9 cellular contexts compared by ENCODE assay signal in genomic region chr10:24207781-24208611, GRCh38. TPM values are rescaled to one million over a fixed set of nuclear protein-coding genes. Genes with fewer than 3 reads are reported as not detected.
DNase-seq lines count a peak whose midpoint lies in the region; ATAC-seq and TF ChIP-seq lines count a peak whose summit lies in the region.
"Had no signal": no experiment of that assay in that cellular context is flagged by ENCODE, and none has a peak within 500 bp of the region (broad histone marks: within the 10 kb centered on the region; RNA-seq: fewer than 3 reads in every experiment).

No MANE protein-coding gene starts in this region.

- intact Hi-C loops in MCF 10A (cut with micrococcal nuclease) (no loop called here), right lobe of liver (cut with DNase I) (no loop called here), thyroid gland (cut with DNase I) (no loop called here)

- TF ChIP-seq POLR2A in right lobe of liver (IDR thresholded peaks at IDR 0.05), result no peak
- TF ChIP-seq POLR2A in thyroid gland (IDR thresholded peaks at IDR 0.05), result peak in 1 of 2 donors; percentile 15

- DNase-seq in SIG-M5 treated with dmso at 0.1 percent for 504 hours (lab: John Stamatoyannopoulos, UW; ENCODE audit: unreplicated experiment), result peak; percentile 51
- no peak for DNase-seq in SIG-M5 (lab: John Stamatoyannopoulos, UW)
- DNase-seq in MCF 10A (ENCODE audit: unreplicated experiment), result peak; percentile 30
- DNase-seq in right lobe of liver, result peak in 1 of 3 donors; percentile 50
- peak; percentile 53 to 54 for DNase-seq in thyroid gland
- no peak for DNase-seq in NK-92 treated with Interleukin-12 subunit alpha and Interleukin-12 subunit beta, amount 100 ng/mL, for 24 hours (lab: John Stamatoyannopoulos, UW)
- DNase-seq: activated CD4-positive, alpha-beta T cell treated with anti-CD3 and anti-CD28 coated beads, Interleukin-2, amount 50 U/mL, for 4 hours had no signal

- H3K27me3 ChIP-seq in right lobe of liver, result no peaks in the 10 kb centered on the region
- no peaks in the 10 kb centered on the region for H3K27me3 ChIP-seq in thyroid gland

- BruUV-seq in MCF 10A (replicated peaks; lab: Mats Ljungman, UMichigan), result no TSS peak

- H3K9me3 ChIP-seq in right lobe of liver (no peaks in the 10 kb centered on the region), thyroid gland (no peaks in the 10 kb centered on the region)

- no peak for TF ChIP-seq CTCF in MCF 10A (IDR thresholded peaks at IDR 0.05; ENCODE audit: unreplicated experiment)
- no peak for TF ChIP-seq CTCF in right lobe of liver (IDR thresholded peaks at IDR 0.05)
- TF ChIP-seq CTCF in thyroid gland (IDR thresholded peaks at IDR 0.05), result no peak

- H3K27ac ChIP-seq in right lobe of liver (peak overlapping the region; percentile 59 to 65 (median 62)), thyroid gland (peak overlapping the region; percentile 92 to 99 (median 94))

- H3K27ac Mint-ChIP-seq in MCF 10A (ENCODE audit: low read depth, unreplicated experiment), result peak overlapping the region; percentile 1

- ATAC-seq in right lobe of liver, result peak; percentile 75 to 82 (median 80)
- ATAC-seq in GM19455 (IDR thresholded peaks at IDR 0.05; ENCODE audit: unreplicated experiment), result no peak
- no peak for ATAC-seq in HG02884 (IDR thresholded peaks at IDR 0.05; ENCODE audit: unreplicated experiment)

- H3K4me1 ChIP-seq in right lobe of liver (peaks cover 0 to 19% (median 0%) of the 10 kb centered on the region in 4 donors), thyroid gland (peaks cover 52 to 60% of the 10 kb centered on the region in 2 donors)

- H3K27me3 Mint-ChIP-seq in MCF 10A (ENCODE audit: insufficient read depth, unreplicated experiment), result no peaks in the 10 kb centered on the region

- H3K9me3 Mint-ChIP-seq in MCF 10A (ENCODE audit: unreplicated experiment), result no peaks in the 10 kb centered on the region

- POLR2A ChIA-PET in MCF 10A (lab: Yijun Ruan, JAX), result interaction anchor here (2.4 kb wide), 1 partner anchor 151 kb away, joined by 12 read pairs; no protein-coding TSS in a partner anchor

- peak overlapping the region; percentile 76 for H3K4me3 Mint-ChIP-seq in MCF 10A (ENCODE audit: unreplicated experiment)

- peak overlapping the region; percentile 32 to 50 (median 50) for H3K4me3 ChIP-seq in right lobe of liver
- peak overlapping the region in 1 of 3 donors; percentile 46 for H3K4me3 ChIP-seq in thyroid gland (replicated peaks in 1 of 3)

- CTCF ChIA-PET in MCF 10A (lab: Yijun Ruan, JAX), result interaction anchor here (0.7 to 3.4 kb wide), 4 partner anchors 11 to 155 kb away, joined by 4 to 20 read pairs (median 6); no protein-coding TSS in a partner anchor

- H3K4me1 Mint-ChIP-seq in MCF 10A (ENCODE audit: insufficient read depth, unreplicated experiment), result peaks cover 22% of the 10 kb centered on the region

- no peaks in the 10 kb centered on the region for H3K36me3 ChIP-seq in right lobe of liver
- H3K36me3 ChIP-seq in thyroid gland, result no peaks in the 10 kb centered on the region

- WGBS in right lobe of liver (ENCODE audit: insufficient coverage, low coverage, low lambda C conversion rate, missing lambda C conversion rate), result 18% methylated on average over 13 of the region's 13 CpGs
- WGBS in thyroid gland, 2 donors, result 15 to 19% methylated on average over 13 of the region's 13 CpGs

- H3K36me3 Mint-ChIP-seq in MCF 10A (ENCODE audit: insufficient read depth, unreplicated experiment), result no peaks in the 10 kb centered on the region

RNA-seq across cellular contexts. Expression of gene KIAA1217, which starts 0.9 kb away (rescaled TPM):
- total RNA-seq in MCF 10A (2022) (48.3 and 48.7 TPM in 2 replicates), right lobe of liver (10 to 100 TPM; 10.4 to 25.5 (median 14.9) TPM), thyroid gland (100 to 1,000 TPM in 1 of 4 donors, 10 to 100 TPM in 3; 67.3 to 104 (median 89.8) TPM)

Comparison
In these comparisons a context has a peak if more than half of its experiments do, and no peak if none do; other contexts are left out.
1. DNase-seq: peak in SIG-M5 treated with dmso at 0.1 percent for 504 hours (single experiment), MCF 10A (single experiment) and thyroid gland (2 of 2); none in SIG-M5 (single experiment) and NK-92 treated with Interleukin-12 subunit alpha and Interleukin-12 subunit beta, amount 100 ng/mL, for 24 hours (single experiment).
2. ATAC-seq: peak in right lobe of liver (4 of 4); none in GM19455 (single experiment) and HG02884 (single experiment).